In genomic region chr9:76352026-76352620, GRCh38 we compare ENCODE assay signal across 19 cellular contexts.
"Had no signal": no experiment of that assay in that cellular context is flagged by ENCODE, and none has a peak within 500 bp of the region (broad histone marks: within the 10 kb centered on the region; RNA-seq: fewer than 3 reads in every experiment).

No MANE protein-coding gene starts in this region.

- H3K27ac ChIP-seq: adrenal gland, esophagus muscularis mucosa, spleen, thyroid gland had no signal

- H3K4me3 ChIP-seq: adrenal gland, esophagus muscularis mucosa, spleen, thyroid gland had no signal

- H3K36me3 ChIP-seq: adrenal gland, esophagus muscularis mucosa, spleen, thyroid gland had no signal

- ATAC-seq: activated CD4-positive, CD25-positive, alpha-beta regulatory T cell treated with anti-CD3 and anti-CD28 coated beads, Interleukin-2, amount 50 U/mL, for 24 hours; activated naive CD4-positive, alpha-beta T cell treated with anti-CD3 and anti-CD28 coated beads, Interleukin-2, amount 50 U/mL, for 72 hours; left ventricle myocardium superior; stimulated activated naive B cell treated with anti-CD40 and anti-IgM and Interleukin-4, amounts not matched to agents 10 μg/mL and 1 μg/mL and 100 μg/mL, for 72 hours had no signal

- FAIRE-seq: astrocyte, urothelium cell line had no signal

- H3K4me1 ChIP-seq: adrenal gland, esophagus muscularis mucosa, spleen, thyroid gland had no signal

- H3K27me3 ChIP-seq: adrenal gland, esophagus muscularis mucosa, spleen, thyroid gland had no signal

- H3K9me3 ChIP-seq: adrenal gland, esophagus muscularis mucosa, spleen, thyroid gland had no signal

- DNase-seq: activated CD4-positive, alpha-beta T cell treated with anti-CD3 and anti-CD28 coated beads, Interleukin-2, amount 10 ng/mL, durations not matched to agents 7 days and 5 days; activated CD8-positive, alpha-beta memory T cell treated with anti-CD3 and anti-CD28 coated beads for 24 hours; activated CD8-positive, alpha-beta memory T cell treated with anti-CD3 and anti-CD28 coated beads, Interleukin-2, amount 50 U/mL, for 48 hours; activated effector memory CD4-positive, alpha-beta T cell treated with anti-CD3 and anti-CD28 coated beads, Interleukin-2, amount 50 U/mL, for 16 hours; activated T-cell treated with anti-CD3 and anti-CD28 coated beads, Interleukin-2, amount 50 U/mL, for 48 hours; adrenal gland; effector CD8-positive, alpha-beta T cell; left ventricle myocardium superior; occipital lobe; retina; spleen; stimulated activated CD4-positive, alpha-beta T cell treated with anti-CD3 and anti-CD28 coated beads, Interleukin-4, amount 100 ng/mL, for 4 hours; stimulated activated naive B cell treated with anti-CD40 and anti-IgM and Interleukin-4, amounts not matched to agents 10 μg/mL and 1 μg/mL and 100 μg/mL, for 72 hours; thyroid gland had no signal
